Comparison of ENCODE assay signal across 8 cellular contexts in the genomic region with DNA sequence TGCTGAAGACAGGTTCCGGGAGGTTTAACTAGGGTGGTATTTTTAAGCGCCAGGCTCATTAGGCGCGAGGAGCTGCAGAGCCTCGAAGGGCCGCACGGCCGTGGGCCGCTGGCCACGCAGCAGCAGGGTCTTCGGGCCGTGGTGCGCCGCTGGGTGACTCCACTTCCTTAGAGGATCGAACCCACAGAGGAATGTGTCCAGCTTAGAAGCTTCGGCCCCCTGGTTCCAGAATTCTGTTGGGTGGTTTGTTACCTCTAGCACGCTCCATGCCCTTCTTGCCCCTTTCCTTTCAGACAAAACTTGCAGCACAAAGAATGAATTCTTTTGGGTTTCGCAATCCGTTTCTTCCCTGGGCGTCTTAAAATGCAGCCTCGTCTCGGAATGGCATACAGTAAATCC. TPM values are rescaled to one million over a fixed set of nuclear protein-coding genes. Genes with fewer than 3 reads are reported as not detected.
DNase-seq lines count a peak whose midpoint lies in the region; ATAC-seq and TF ChIP-seq lines count a peak whose summit lies in the region.

No MANE protein-coding gene starts in this region.

- CTCF ChIA-PET in AG04450 (lab: Charles Lee), result interaction anchor here (0.7 to 2.3 kb wide), 8 partner anchors 11 to 498 kb away, joined by 3 to 20 read pairs (median 6); partner anchors contain the start of gene STX3

- H3K27me3 ChIP-seq in AG04450 (ENCODE audit: control insufficient read depth, insufficient read depth, low read length) (no peaks in the 10 kb centered on the region), SJSA1 (replicated peaks) (no peaks in the 10 kb centered on the region), esophagus muscularis mucosa (no peaks in the 10 kb centered on the region)

- H3K4me1 Mint-ChIP-seq in naive B cell, result peaks cover 31 to 46% (median 35%) of the 10 kb centered on the region in 3 donors

- peak overlapping the region; percentile 74 for H3K4me3 ChIP-seq in AG04450 (ENCODE audit: low read depth, low read length)
- peak overlapping the region; percentile 50 for H3K4me3 ChIP-seq in SJSA1
- peak overlapping the region; percentile 74 to 91 (median 84) for H3K4me3 ChIP-seq in esophagus muscularis mucosa

- peak overlapping the region; percentile 94 to 99 (median 98) for H3K4me3 Mint-ChIP-seq in naive B cell

- TF ChIP-seq CTCF in AG04450 (IDR thresholded peaks at IDR 0.05; ENCODE audit: low read depth, low read length) (no peak), esophagus muscularis mucosa (IDR thresholded peaks at IDR 0.05) (no peak)

- H3K4me1 ChIP-seq in SJSA1 (replicated peaks) (peaks cover 19% of the 10 kb centered on the region), esophagus muscularis mucosa (peaks cover 18 to 39% (median 30%) of the 10 kb centered on the region in 4 donors)

- ATAC-seq in GM19397 (IDR thresholded peaks at IDR 0.05; ENCODE audit: unreplicated experiment), result peak; percentile 1
- no peak for ATAC-seq in naive B cell (ENCODE audit: low read depth in 2 of 2)

- H3K27ac Mint-ChIP-seq in naive B cell, result peak overlapping the region; percentile 99 to 100 (median 100)

- H3K27me3 Mint-ChIP-seq in naive B cell, result no peaks in the 10 kb centered on the region

- DNase-seq in AG04450 (ENCODE audit: low read depth, low spot score) (no peak), SJSA1 (ENCODE audit: low read depth in 1 of 2, low spot score in 2 of 2) (peak in 1 of 2 experiments; percentile 51), esophagus muscularis mucosa (ENCODE audit: extremely low spot score) (no peak), naive B cell (no peak), NCI-H1930 (lab: John Stamatoyannopoulos, UW) (no peak), MV-4-11 (lab: John Stamatoyannopoulos, UW) (no peak), activated gamma-delta T cell (lab: John Stamatoyannopoulos, UW) (no peak)

- POLR2A ChIA-PET in AG04450 (lab: Yijun Ruan, JAX), result interaction anchor here (0.7 to 1.5 kb wide), 11 partner anchors 8 to 1335 kb away, joined by 3 to 15 read pairs (median 6); partner anchors contain the start of genes FAM111A, OSBP and STX3

- peaks cover 0 to 6% of the 10 kb centered on the region in 2 donors for H3K36me3 Mint-ChIP-seq in naive B cell

- peak overlapping the region; percentile 99 for H3K27ac ChIP-seq in AG04450 (ENCODE audit: low read depth, low read length)
- peak overlapping the region; percentile 77 for H3K27ac ChIP-seq in SJSA1
- H3K27ac ChIP-seq in esophagus muscularis mucosa (replicated peaks in 1 of 4), result peak overlapping the region; percentile 90 to 96 (median 95)

- intact Hi-C loops in esophagus muscularis mucosa (cut with DNase I), result loop anchor here (5.0 to 10.0 kb wide), 5 partner anchors 52 to 135 kb away; partner anchors contain the start of genes OSBP and STX3

- 6% methylated on average over 17 of the region's 22 CpGs for WGBS in esophagus muscularis mucosa

- H3K9me3 ChIP-seq in AG04450 (ENCODE audit: control insufficient read depth, insufficient read depth, low read length) (no peaks in the 10 kb centered on the region), SJSA1 (replicated peaks) (no peaks in the 10 kb centered on the region), esophagus muscularis mucosa (no peaks in the 10 kb centered on the region)

- H3K36me3 ChIP-seq in SJSA1 (peaks cover 36% of the 10 kb centered on the region), esophagus muscularis mucosa (peaks cover 10 to 22% (median 20%) of the 10 kb centered on the region in 4 donors)

- no peak for TF ChIP-seq EP300 in esophagus muscularis mucosa (IDR thresholded peaks at IDR 0.05)

- TF ChIP-seq POLR2A in esophagus muscularis mucosa (IDR thresholded peaks at IDR 0.05; ENCODE audit: low read depth), result no peak

- no peaks in the 10 kb centered on the region for H3K9me3 Mint-ChIP-seq in naive B cell

RNA-seq across cellular contexts. Expression of gene PATL1, which starts 0.8 kb away (rescaled TPM):
- polyA plus RNA-seq in AG04450 (2011; rRNA removed) (36.4 and 43.9 TPM in 2 replicates), naive B cell (ENCODE audit: low read depth in 6 of 6) (10 to 100 TPM in 1 of 6 donors, 1 to 10 TPM in 5; 3.3 to 11.9 (median 6.2) TPM)
- 20.0 and 23.0 TPM in 2 replicates for polyA minus RNA-seq in AG04450 (2011; rRNA and poly(A)+ RNA removed)
- total RNA-seq in SJSA1 (2014; rRNA removed; shearing (Covaris generic)), result 17.7 and 24.9 TPM in 2 replicates
- 10 to 100 TPM; 12.5 to 18.5 (median 16.1) TPM for total RNA-seq in esophagus muscularis mucosa

RNA-seq across cellular contexts. Expression of gene OR10V1, which starts 44.0 kb away (rescaled TPM):
- polyA plus RNA-seq in AG04450 (2011; rRNA removed) (not detected in 2 replicates), naive B cell (ENCODE audit: low read depth in 6 of 6) (not detected)
- polyA minus RNA-seq in AG04450 (2011; rRNA and poly(A)+ RNA removed), result not detected in 2 replicates
- total RNA-seq in SJSA1 (2014; rRNA removed; shearing (Covaris generic)), result not detected in 2 replicates
- total RNA-seq in esophagus muscularis mucosa, result not detected

RNA-seq across cellular contexts. Expression of gene OSBP, which starts 54.0 kb away (rescaled TPM):
- polyA plus RNA-seq in AG04450 (2011; rRNA removed) (28.4 and 30.4 TPM in 2 replicates), naive B cell (ENCODE audit: low read depth in 6 of 6) (10 to 100 TPM; 20.4 to 34.4 (median 27.5) TPM)
- 28.4 and 35.0 TPM in 2 replicates for polyA minus RNA-seq in AG04450 (2011; rRNA and poly(A)+ RNA removed)
- total RNA-seq in SJSA1 (2014; rRNA removed; shearing (Covaris generic)), result 19.9 and 30.3 TPM in 2 replicates
- 10 to 100 TPM; 32.5 to 40.0 (median 33.3) TPM for total RNA-seq in esophagus muscularis mucosa
